Comparison of ENCODE assay signal across 8 cellular contexts in the genomic region with DNA sequence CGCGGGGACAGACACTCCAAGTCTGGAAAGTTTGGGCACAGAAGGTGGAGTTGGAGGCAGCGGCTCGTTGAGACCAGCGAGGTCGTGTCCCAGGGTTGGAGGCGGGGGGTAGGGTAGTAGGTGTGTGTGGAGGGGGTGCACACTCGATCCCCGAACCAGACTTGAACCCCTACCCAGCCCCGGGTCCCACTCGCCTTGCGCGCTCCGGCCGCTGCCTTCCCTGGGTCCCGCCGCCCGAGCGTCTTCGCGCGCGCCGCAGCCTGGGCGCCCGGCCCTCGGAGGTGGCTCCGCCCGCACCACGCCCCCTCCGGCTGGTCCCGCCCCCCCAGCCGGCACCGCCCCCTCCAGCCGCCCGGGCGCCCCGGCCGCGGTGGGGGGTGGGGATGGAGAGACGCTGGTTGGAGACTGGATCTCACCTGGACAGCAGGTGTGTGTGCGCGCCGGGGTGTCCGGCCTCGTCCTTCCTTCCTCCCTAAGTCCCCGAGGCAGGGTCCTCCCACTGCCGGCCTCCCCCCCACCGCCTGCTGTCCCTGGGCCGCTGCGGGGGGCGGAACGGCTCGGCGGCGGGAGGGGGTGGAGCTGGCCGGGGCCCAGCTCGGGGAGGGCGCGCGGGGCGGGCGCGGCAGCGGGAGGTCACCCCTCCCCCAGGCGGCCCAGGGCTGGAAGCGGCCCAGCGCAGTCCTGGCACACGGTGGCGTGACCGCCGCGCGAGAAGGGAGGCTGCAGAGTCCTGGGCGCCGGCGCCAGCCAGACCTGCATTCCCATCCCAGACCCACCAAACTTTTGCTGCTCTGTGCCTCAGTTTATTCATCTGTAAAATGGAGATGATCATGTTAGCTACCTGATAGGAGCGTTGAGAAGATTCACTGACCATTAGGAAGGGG. TPM values are rescaled to one million over a fixed set of nuclear protein-coding genes. Genes with fewer than 3 reads are reported as not detected.
DNase-seq lines count a peak whose midpoint lies in the region; ATAC-seq and TF ChIP-seq lines count a peak whose summit lies in the region.

KANK2 (minus strand) TSS at position 255 of the 884 bp plus-strand sequence. CDS start 3,034 bp downstream, outside the sequence.

- DNase-seq in HPDE6-E6E7 (ENCODE audit: extremely low spot score) (peak; percentile 93), activated T-cell treated with anti-CD3 and anti-CD28 coated beads for 48 hours (ENCODE audit: low read depth) (peak; percentile 76), epithelial cell of esophagus (ENCODE audit: low read depth) (peak; percentile 77)
- DNase-seq in stimulated activated CD8-positive, alpha-beta memory T cell treated with anti-CD3 and anti-CD28 coated beads, Interleukin-2, amount 100 ng/mL, for 48 hours (ENCODE audit: low read depth in 2 of 2): peak; percentile 60 to 71

- H3K27ac ChIP-seq in C4-2B (peak within 1 kb of the TSS; percentile 85), OCI-LY1 (ENCODE audit: low read depth, low read length, poor library complexity, severe bottlenecking) (peak within 1 kb of the TSS; percentile 86)

- H3K27me3 ChIP-seq in OCI-LY1 (ENCODE audit: insufficient read depth, low read length) (no peaks in the 10 kb centered on the region), mononuclear cell (ENCODE audit: insufficient read depth, low read length) (peaks cover 2% of the 10 kb centered on the region)

- H3K4me1 ChIP-seq in OCI-LY1 (ENCODE audit: insufficient read depth, low read length, severe bottlenecking) (peaks cover 69% of the 10 kb centered on the region), mononuclear cell (ENCODE audit: insufficient read depth, low read length) (peaks cover 21% of the 10 kb centered on the region)

- H3K36me3 ChIP-seq in OCI-LY1 (ENCODE audit: insufficient read depth, low read length): peaks cover 22% of the 10 kb centered on the region

- no peaks in the 10 kb centered on the region for H3K9me2 ChIP-seq in OCI-LY1 (ENCODE audit: low read depth, low read length)

- H3K4me3 ChIP-seq in OCI-LY1 (ENCODE audit: low read depth, low read length, poor library complexity, severe bottlenecking): peak within 1 kb of the TSS; percentile 97
- H3K4me3 ChIP-seq in epithelial cell of esophagus (ENCODE audit: low read length): peak within 1 kb of the TSS; percentile 66
- peak within 1 kb of the TSS; percentile 24 for H3K4me3 ChIP-seq in mononuclear cell (ENCODE audit: low read length)

- H2AFZ ChIP-seq in OCI-LY1 (ENCODE audit: low read length): no peak within 1 kb of the TSS

- H3K9me3 ChIP-seq in OCI-LY1 (ENCODE audit: low read length) (no peaks in the 10 kb centered on the region), mononuclear cell (ENCODE audit: low read depth, low read length) (no peaks in the 10 kb centered on the region)

- H3F3A ChIP-seq in OCI-LY1 (ENCODE audit: insufficient read depth, low read length): no peaks in the 10 kb centered on the region

- ATAC-seq in GM19397 (IDR thresholded peaks at IDR 0.05; ENCODE audit: unreplicated experiment): peak; percentile 64

- TF ChIP-seq CTCF in C4-2B (conservative IDR thresholded peaks at IDR 0.05) (no peak), OCI-LY1 (IDR thresholded peaks at IDR 0.05; ENCODE audit: low read length) (peak; percentile 12; the same call in 1 of the 2 replicates), epithelial cell of esophagus (IDR thresholded peaks at IDR 0.05; ENCODE audit: insufficient read depth, low read depth, low read length, missing control alignments) (no peak)

- no peaks in the 10 kb centered on the region for H4K20me1 ChIP-seq in OCI-LY1 (ENCODE audit: insufficient read depth, low read length)

- H3K79me2 ChIP-seq in OCI-LY1 (ENCODE audit: insufficient read depth, low read length): no peaks in the 10 kb centered on the region

- H3K4me2 ChIP-seq in OCI-LY1 (ENCODE audit: low read length): peak within 1 kb of the TSS; percentile 98

- H3K9ac ChIP-seq in OCI-LY1 (ENCODE audit: low read length): peak within 1 kb of the TSS; percentile 98

RNA-seq across cellular contexts. Expression of gene KANK2, which starts in this region (rescaled TPM):
- total RNA-seq in mononuclear cell: 1.4 TPM

Comparison
In these comparisons a context has a peak if more than half of its experiments do, and no peak if none do; other contexts are left out.
1. Peak in every context shown above with its lines: DNase-seq, ATAC-seq, H3K4me3 ChIP-seq and H3K27ac ChIP-seq.
2. H3K4me3 ChIP-seq: peak in every context shown above with its lines; median percentile 97 in OCI-LY1; 66 in epithelial cell of esophagus; 24 in mononuclear cell.